Comparison of ENCODE assay signal across 2 cellular contexts in the genomic region with DNA sequence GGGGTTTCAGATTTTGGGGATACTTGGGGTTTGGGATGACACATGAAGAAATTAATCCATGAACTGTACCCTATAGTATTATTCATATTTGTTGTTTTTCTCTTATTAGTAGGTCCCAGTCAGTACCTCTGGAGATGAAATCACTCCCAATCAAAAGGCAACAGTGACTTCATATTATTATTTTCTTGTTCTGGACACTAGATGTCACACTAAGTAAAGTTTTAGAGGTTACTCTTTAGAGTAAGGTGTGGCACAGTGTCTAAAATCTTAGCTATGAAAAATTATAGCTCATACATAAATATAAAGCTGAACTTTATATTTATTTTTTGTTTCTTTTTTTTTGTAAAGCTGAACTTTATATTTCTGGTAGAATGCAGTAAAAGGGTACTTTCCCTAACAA.
TF ChIP-seq lines count a peak whose summit lies in the region.

No MANE protein-coding gene starts in this region.

TF ChIP-seq in IMR-90, 13 proteins besides CTCF, POLR2A, EP300 and RAD21:
- no peak for TF ChIP-seq CEBPB (IDR thresholded peaks at IDR 0.05; ENCODE audit: low read depth, low read length)
- no peak for TF ChIP-seq RCOR1 (IDR thresholded peaks at IDR 0.05; ENCODE audit: insufficient replicate concordance, low read length)
- TF ChIP-seq CHD1 (IDR thresholded peaks at IDR 0.05; ENCODE audit: low read depth, low read length): no peak
- TF ChIP-seq, protein P1, sequence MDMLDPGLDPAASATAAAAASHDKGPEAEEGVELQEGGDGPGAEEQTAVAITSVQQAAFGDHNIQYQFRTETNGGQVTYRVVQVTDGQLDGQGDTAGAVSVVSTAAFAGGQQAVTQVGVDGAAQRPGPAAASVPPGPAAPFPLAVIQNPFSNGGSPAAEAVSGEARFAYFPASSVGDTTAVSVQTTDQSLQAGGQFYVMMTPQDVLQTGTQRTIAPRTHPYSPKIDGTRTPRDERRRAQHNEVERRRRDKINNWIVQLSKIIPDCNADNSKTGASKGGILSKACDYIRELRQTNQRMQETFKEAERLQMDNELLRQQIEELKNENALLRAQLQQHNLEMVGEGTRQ (IDR thresholded peaks at IDR 0.05; ENCODE audit: low read depth, low read length): no peak
- no peak for TF ChIP-seq MXI1 (IDR thresholded peaks at IDR 0.05; ENCODE audit: borderline replicate concordance, low read depth, low read length)
- TF ChIP-seq RFX5 (IDR thresholded peaks at IDR 0.05; ENCODE audit: low read depth, low read length): no peak
- no peak for TF ChIP-seq BHLHE40 (IDR thresholded peaks at IDR 0.05; ENCODE audit: low read depth, low read length)
- no peak for TF ChIP-seq SMC3 (IDR thresholded peaks at IDR 0.05; ENCODE audit: low read depth, low read length)
- no peak for TF ChIP-seq MAFK (IDR thresholded peaks at IDR 0.05; ENCODE audit: low read depth, low read length)
- TF ChIP-seq, protein P2, sequence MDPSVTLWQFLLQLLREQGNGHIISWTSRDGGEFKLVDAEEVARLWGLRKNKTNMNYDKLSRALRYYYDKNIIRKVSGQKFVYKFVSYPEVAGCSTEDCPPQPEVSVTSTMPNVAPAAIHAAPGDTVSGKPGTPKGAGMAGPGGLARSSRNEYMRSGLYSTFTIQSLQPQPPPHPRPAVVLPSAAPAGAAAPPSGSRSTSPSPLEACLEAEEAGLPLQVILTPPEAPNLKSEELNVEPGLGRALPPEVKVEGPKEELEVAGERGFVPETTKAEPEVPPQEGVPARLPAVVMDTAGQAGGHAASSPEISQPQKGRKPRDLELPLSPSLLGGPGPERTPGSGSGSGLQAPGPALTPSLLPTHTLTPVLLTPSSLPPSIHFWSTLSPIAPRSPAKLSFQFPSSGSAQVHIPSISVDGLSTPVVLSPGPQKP (IDR thresholded peaks at IDR 0.05; ENCODE audit: borderline replicate concordance, low read depth, low read length): no peak
- TF ChIP-seq NFE2L2 (IDR thresholded peaks at IDR 0.05; ENCODE audit: low read depth, low read length): no peak
TF ChIP-seq in IMR-90: peak in this region for 0.

TF ChIP-seq in SK-N-SH, 30 proteins besides CTCF, POLR2A, EP300 and RAD21:
- TF ChIP-seq SMC3 (IDR thresholded peaks at IDR 0.05; ENCODE audit: low read depth, low read length) (peak; percentile 54; the same call in 1 of the 2 replicates), FOSL2 (IDR thresholded peaks at IDR 0.05; ENCODE audit: borderline replicate concordance, low read depth) (no peak)
